Comparison of ENCODE assay signal across 9 cellular contexts in the genomic region with DNA sequence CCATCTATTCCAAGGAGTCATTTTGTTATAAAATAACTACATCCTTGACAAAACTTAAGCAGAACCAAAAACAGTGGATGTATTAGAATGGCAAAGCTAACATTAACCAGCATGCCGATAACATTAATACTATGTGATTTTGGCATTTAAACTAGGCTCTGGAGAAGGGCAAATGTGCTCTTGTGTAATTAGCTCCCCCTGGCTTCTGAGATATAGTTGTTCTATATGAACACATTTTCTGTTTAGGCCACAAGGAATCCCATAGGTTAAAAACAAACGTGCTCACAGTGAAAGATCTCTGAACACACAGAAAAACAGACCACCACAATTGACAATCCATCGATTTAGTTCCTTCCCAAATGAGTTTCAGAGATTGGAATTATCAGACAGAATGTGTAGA. TPM values are rescaled to one million over a fixed set of nuclear protein-coding genes. Genes with fewer than 3 reads are reported as not detected.
DNase-seq lines count a peak whose midpoint lies in the region; ATAC-seq and TF ChIP-seq lines count a peak whose summit lies in the region.
"Had no signal": no experiment of that assay in that cellular context is flagged by ENCODE, and none has a peak within 500 bp of the region (broad histone marks: within the 10 kb centered on the region; RNA-seq: fewer than 3 reads in every experiment).

No MANE protein-coding gene starts in this region.

- no peak overlapping the region for H2BK15ac ChIP-seq in mesendoderm (replicated peaks; ENCODE audit: low read depth)

- no peaks in the 10 kb centered on the region for H3K79me1 ChIP-seq in mesendoderm (ENCODE audit: low read length)

- no CpG with 5 or more reads among the region's 3 CpGs for WGBS in mesendoderm (ENCODE audit: extremely low coverage, insufficient coverage, low lambda C conversion rate)

- no peak overlapping the region for H4K8ac ChIP-seq in mesendoderm (ENCODE audit: low read depth, low read length)

- peak; percentile 41 for DNase-seq in KBM-7
- DNase-seq in amniotic epithelial cell (ENCODE audit: low read depth): peak; percentile 27
- peak; percentile 32 for DNase-seq in mesendoderm
- no peak for DNase-seq in NCI-H2081 (lab: John Stamatoyannopoulos, UW)
- DNase-seq: NCI-H774 had no signal

- H3K9me2 ChIP-seq in DOHH2 (replicated peaks; ENCODE audit: control insufficient read depth, low read length): no peaks in the 10 kb centered on the region

- no peak overlapping the region for H2AK5ac ChIP-seq in mesendoderm (ENCODE audit: low read length)

- H3K4me2 ChIP-seq in DOHH2 (ENCODE audit: low read length) (no peak overlapping the region), mesendoderm (ENCODE audit: low read length) (no peak overlapping the region)

- ATAC-seq in GM21717 (IDR thresholded peaks at IDR 0.05; ENCODE audit: unreplicated experiment) (no peak), GM21528 (IDR thresholded peaks at IDR 0.05; ENCODE audit: low FRiP score, unreplicated experiment) (no peak)

- H4K5ac ChIP-seq in mesendoderm (ENCODE audit: low read length): no peak overlapping the region

- no peak overlapping the region for H2BK5ac ChIP-seq in mesendoderm (ENCODE audit: low read length)

- H3K18ac ChIP-seq in mesendoderm (ENCODE audit: low read length): no peak overlapping the region

- H3K56ac ChIP-seq in mesendoderm (ENCODE audit: low read length): no peak overlapping the region

- no peaks in the 10 kb centered on the region for H3K9me3 ChIP-seq in DOHH2 (ENCODE audit: control insufficient read depth, insufficient read depth, low read length)

- peak; percentile 23 for TF ChIP-seq CTCF in DOHH2 (IDR thresholded peaks at IDR 0.05; ENCODE audit: low read depth, low read length, poor library complexity, severe bottlenecking)

- H3K4me1 ChIP-seq in DOHH2 (ENCODE audit: control insufficient read depth, low read length) (no peaks in the 10 kb centered on the region), mesendoderm (ENCODE audit: control insufficient read depth, low read depth, low read length) (no peaks in the 10 kb centered on the region)

- in situ Hi-C loops in KBM-7 (cut with MboI; ENCODE audit: low pct_unique_long_range_greater_than_20kb, low sequenced_read_pairs): no loop called here

- H3K27me3 ChIP-seq in DOHH2 (ENCODE audit: control insufficient read depth, low read length) (no peaks in the 10 kb centered on the region), mesendoderm (ENCODE audit: insufficient read depth, low read length, poor library complexity) (no peaks in the 10 kb centered on the region)

- H3K4me3 ChIP-seq in DOHH2 (ENCODE audit: low read length) (no peak overlapping the region), mesendoderm (ENCODE audit: low read length) (no peak overlapping the region)
- H3K4me3 ChIP-seq: lung had no signal

- no peak overlapping the region for H3K23ac ChIP-seq in mesendoderm (ENCODE audit: low read length)

- H3K79me2 ChIP-seq in DOHH2 (ENCODE audit: control insufficient read depth, low read length) (peaks cover 47% of the 10 kb centered on the region), mesendoderm (ENCODE audit: control insufficient read depth, insufficient read depth, low read length) (no peaks in the 10 kb centered on the region)

- no peak overlapping the region for H3K4ac ChIP-seq in mesendoderm (ENCODE audit: low read depth, low read length)

- no peaks in the 10 kb centered on the region; the same call in 1 of the 2 replicates for H3F3A ChIP-seq in DOHH2 (ENCODE audit: control insufficient read depth, insufficient read depth)

- H3K9ac ChIP-seq in mesendoderm (ENCODE audit: low read length): no peak overlapping the region

- H3K27ac ChIP-seq in DOHH2 (ENCODE audit: low read depth, low read length): no peak overlapping the region
- no peak overlapping the region for H3K27ac ChIP-seq in mesendoderm (ENCODE audit: low read depth, low read length)

- 0 out of 2 replicates have a peak, but pooled peaks cover 2% of the 10 kb centered on the region for H4K20me1 ChIP-seq in DOHH2 (ENCODE audit: control insufficient read depth, insufficient read depth, low read depth, low read length)

- H3K36me3 ChIP-seq in DOHH2 (ENCODE audit: control insufficient read depth, low read length) (peaks cover 11% of the 10 kb centered on the region), mesendoderm (ENCODE audit: control insufficient read depth, insufficient read depth, low read length) (no peaks in the 10 kb centered on the region)

- no peak overlapping the region for H2BK120ac ChIP-seq in mesendoderm (ENCODE audit: low read depth, low read length)

RNA-seq across cellular contexts. Expression of a gene that starts 57.4 kb away (rescaled TPM):
- 15.5 TPM for polyA plus RNA-seq in mesendoderm (2013, experiment 1 of 2)
- 16.6 TPM for polyA plus RNA-seq in mesendoderm (2013, experiment 2 of 2)

Comparison
In these comparisons a context has a peak if more than half of its experiments do, and no peak if none do; other contexts are left out.
1. DNase-seq: peak in KBM-7 (single experiment), amniotic epithelial cell (single experiment) and mesendoderm (single experiment); none in NCI-H2081 (0 of 2).